20 cellular contexts compared by ENCODE assay signal in the genomic region with DNA sequence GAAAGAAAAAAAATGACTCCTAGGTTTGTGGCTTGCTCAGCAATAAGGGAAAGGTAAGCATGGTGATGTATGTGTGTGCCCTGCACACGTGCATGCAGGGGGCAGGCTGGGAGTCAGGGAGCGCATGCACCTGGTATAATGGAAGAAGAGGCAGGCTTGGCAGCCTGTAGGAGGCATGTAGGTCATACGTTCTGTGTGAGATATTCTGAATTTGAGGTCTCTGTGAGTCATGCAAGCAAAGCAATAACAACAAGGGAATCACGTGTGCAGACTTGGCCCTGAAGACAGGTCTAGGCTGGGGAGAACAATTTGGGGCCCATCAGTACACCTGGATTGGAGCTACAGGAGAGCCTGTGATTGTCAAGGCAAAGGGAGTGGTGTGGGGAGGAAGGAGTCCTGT.
DNase-seq lines count a peak whose midpoint lies in the region; ATAC-seq and TF ChIP-seq lines count a peak whose summit lies in the region.
"Had no signal": no experiment of that assay in that cellular context is flagged by ENCODE, and none has a peak within 500 bp of the region (broad histone marks: within the 10 kb centered on the region; RNA-seq: fewer than 3 reads in every experiment).

No MANE protein-coding gene starts in this region.

- H3K27ac ChIP-seq in RWPE2 (ENCODE audit: poor library complexity, severe bottlenecking) (no peak overlapping the region), smooth muscle cell (ENCODE audit: low read depth) (no peak overlapping the region)
- H3K27ac ChIP-seq: A549, neural progenitor cell, psoas muscle had no signal

- H3K79me2 ChIP-seq in smooth muscle cell (ENCODE audit: low read depth), result no peaks in the 10 kb centered on the region

- peak; percentile 53 for ATAC-seq in activated CD4-positive, alpha-beta T cell treated with anti-CD3 and anti-CD28 coated beads for 36 hours
- ATAC-seq in RWPE2 (ENCODE audit: low read depth), result peak; percentile 8; the same call in 1 of the 3 replicates
- no peak for ATAC-seq in GM21381 (IDR thresholded peaks at IDR 0.05; ENCODE audit: unreplicated experiment)
- ATAC-seq: A549, psoas muscle had no signal

- no peaks in the 10 kb centered on the region for H4K20me1 ChIP-seq in smooth muscle cell (ENCODE audit: low read depth)

- H3K27ac Mint-ChIP-seq in activated CD4-positive, alpha-beta T cell treated with anti-CD3 and anti-CD28 coated beads for 36 hours, result no peak overlapping the region
- H3K27ac Mint-ChIP-seq: neural progenitor cell had no signal

- CTCF ChIA-PET in activated CD4-positive, alpha-beta T cell treated with anti-CD3 and anti-CD28 coated beads for 36 hours (lab: Charles Lee), result interaction anchor here (1.1 to 1.3 kb wide), 2 partner anchors 9 to 23 kb away, joined by 3 to 4 read pairs; no protein-coding TSS in a partner anchor

- peaks cover 2% of the 10 kb centered on the region for H3K27me3 Mint-ChIP-seq in activated CD4-positive, alpha-beta T cell treated with anti-CD3 and anti-CD28 coated beads for 36 hours

- 70% methylated on average over 4 of the region's 4 CpGs for WGBS in smooth muscle cell (ENCODE audit: low lambda C conversion rate)

- H2AFZ ChIP-seq in smooth muscle cell (ENCODE audit: low read depth), result no peak overlapping the region
- H2AFZ ChIP-seq: neural progenitor cell had no signal

- H3K4me1 ChIP-seq in RWPE2 (ENCODE audit: insufficient read depth, poor library complexity, severe bottlenecking) (no peaks in the 10 kb centered on the region), smooth muscle cell (ENCODE audit: low read depth) (no peaks in the 10 kb centered on the region)
- H3K4me1 ChIP-seq: A549, neural progenitor cell, psoas muscle had no signal

- no peaks in the 10 kb centered on the region for H3F3A ChIP-seq in smooth muscle cell (ENCODE audit: low read depth)

- peaks cover 97% of the 10 kb centered on the region for H3K36me3 ChIP-seq in RWPE2 (ENCODE audit: low read depth)
- H3K36me3 ChIP-seq in smooth muscle cell (ENCODE audit: low read depth), result no peaks in the 10 kb centered on the region
- H3K36me3 ChIP-seq: neural progenitor cell had no signal

- H3K4me2 ChIP-seq in smooth muscle cell, result no peak overlapping the region
- H3K4me2 ChIP-seq: A549, neural progenitor cell had no signal

- H3K27me3 ChIP-seq in RWPE2 (ENCODE audit: insufficient read depth, poor library complexity, severe bottlenecking) (no peaks in the 10 kb centered on the region), smooth muscle cell (ENCODE audit: low read depth) (no peaks in the 10 kb centered on the region)
- H3K27me3 ChIP-seq: neural progenitor cell had no signal

- no peak overlapping the region for H3K9ac ChIP-seq in smooth muscle cell (ENCODE audit: low read depth)
- H3K9ac ChIP-seq: neural progenitor cell had no signal

- H3K4me3 ChIP-seq in RWPE2 (ENCODE audit: severe bottlenecking) (no peak overlapping the region), epithelial cell of esophagus (ENCODE audit: low read length) (no peak overlapping the region), smooth muscle cell (no peak overlapping the region)
- H3K4me3 ChIP-seq: A549, neural progenitor cell, psoas muscle had no signal

- no peaks in the 10 kb centered on the region for H3K36me3 Mint-ChIP-seq in activated CD4-positive, alpha-beta T cell treated with anti-CD3 and anti-CD28 coated beads for 36 hours (ENCODE audit: low read depth)
- H3K36me3 Mint-ChIP-seq: neural progenitor cell had no signal

- no peak overlapping the region for H3K4me3 Mint-ChIP-seq in activated CD4-positive, alpha-beta T cell treated with anti-CD3 and anti-CD28 coated beads for 36 hours
- H3K4me3 Mint-ChIP-seq: neural progenitor cell had no signal

- H3K9me3 ChIP-seq in RWPE2 (ENCODE audit: severe bottlenecking), result no peaks in the 10 kb centered on the region
- H3K9me3 ChIP-seq in smooth muscle cell (replicated peaks; ENCODE audit: low read depth), result no peaks in the 10 kb centered on the region
- H3K9me3 ChIP-seq: A549, psoas muscle had no signal

- intact Hi-C loops in activated CD4-positive, alpha-beta T cell treated with anti-CD3 and anti-CD28 coated beads for 36 hours (cut with DNase I, micrococcal nuclease), result no loop called here

- DNase-seq in activated CD4-positive, alpha-beta T cell treated with anti-CD3 and anti-CD28 coated beads for 36 hours, result no peak
- no peak for DNase-seq in activated CD4-positive, alpha-beta T cell treated with anti-CD3 and anti-CD28 coated beads for 1 hour
- DNase-seq in EH (ENCODE audit: low read depth), result peak; percentile 16
- DNase-seq in RWPE2 (ENCODE audit: low spot score), result no peak
- DNase-seq in epithelial cell of esophagus (ENCODE audit: low read depth), result peak; percentile 57
- DNase-seq in GM10266 (ENCODE audit: extremely low spot score), result no peak
- no peak for DNase-seq in smooth muscle cell (lab: John Stamatoyannopoulos, UW; ENCODE audit: unreplicated experiment)
- DNase-seq: activated CD4-positive, alpha-beta T cell treated with anti-CD3 and anti-CD28 coated beads, Interleukin-2, amount 50 U/mL, for 48 hours; DMS 273 treated with DMSO at 0.1 percent for 48 hours; effector CD4-positive, alpha-beta T cell; KBM-7; NCI-H1048; NCI-H2029; NCI-H446; NK-92 treated with Interleukin-12 subunit alpha and Interleukin-12 subunit beta, amount 100 ng/mL, for 24 hours; psoas muscle; stimulated activated CD4-positive, alpha-beta T cell treated with anti-CD3 and anti-CD28 coated beads, Interleukin-4, amount 100 ng/mL, for 24 hours had no signal

- H3K9me3 Mint-ChIP-seq in activated CD4-positive, alpha-beta T cell treated with anti-CD3 and anti-CD28 coated beads for 36 hours (ENCODE audit: low read depth), result no peaks in the 10 kb centered on the region
- H3K9me3 Mint-ChIP-seq: neural progenitor cell had no signal

- POLR2A ChIA-PET in activated CD4-positive, alpha-beta T cell treated with anti-CD3 and anti-CD28 coated beads for 36 hours (lab: Charles Lee), result no interaction called here

- TF ChIP-seq CTCF in RWPE2 (IDR thresholded peaks at IDR 0.05; ENCODE audit: poor library complexity, severe bottlenecking), result no peak
- TF ChIP-seq CTCF in epithelial cell of esophagus (IDR thresholded peaks at IDR 0.05; ENCODE audit: insufficient read depth, low read depth, low read length, missing control alignments), result no peak
- no peak for TF ChIP-seq CTCF in GM10266 (IDR thresholded peaks at IDR 0.05; ENCODE audit: control insufficient read depth, insufficient read depth, low read depth, missing control alignments)
- no peak for TF ChIP-seq CTCF in smooth muscle cell (IDR thresholded peaks at IDR 0.05; ENCODE audit: borderline replicate concordance, insufficient read depth, poor library complexity, severe bottlenecking)

- peaks cover 12% of the 10 kb centered on the region for H3K4me1 Mint-ChIP-seq in activated CD4-positive, alpha-beta T cell treated with anti-CD3 and anti-CD28 coated beads for 36 hours
- H3K4me1 Mint-ChIP-seq: neural progenitor cell had no signal

Comparison
In these comparisons a context has a peak if more than half of its experiments do, and no peak if none do; other contexts are left out.
1. DNase-seq: peak in EH (single experiment) and epithelial cell of esophagus (single experiment); none in activated CD4-positive, alpha-beta T cell treated with anti-CD3 and anti-CD28 coated beads for 36 hours (single experiment), activated CD4-positive, alpha-beta T cell treated with anti-CD3 and anti-CD28 coated beads for 1 hour (single experiment), RWPE2 (single experiment), GM10266 (single experiment) and smooth muscle cell (single experiment).